16 cellular contexts compared by ENCODE assay signal in genomic region chrX:9825129-9825865, GRCh38. TPM values are rescaled to one million over a fixed set of nuclear protein-coding genes. Genes with fewer than 3 reads are reported as not detected.
"Had no signal": no experiment of that assay in that cellular context is flagged by ENCODE, and none has a peak within 500 bp of the region (broad histone marks: within the 10 kb centered on the region; RNA-seq: fewer than 3 reads in every experiment).

No MANE protein-coding gene starts in this region.

- ATAC-seq: naive thymus-derived CD8-positive, alpha-beta T cell; stimulated activated naive B cell treated with anti-CD40 and anti-IgM and Interleukin-4, amounts not matched to agents 10 μg/mL and 1 μg/mL and 100 μg/mL, for 72 hours had no signal

- H3K4me1 Mint-ChIP-seq: naive thymus-derived CD8-positive, alpha-beta T cell; stimulated activated naive B cell treated with anti-CD40 and anti-IgM and Interleukin-4, amounts not matched to agents 10 μg/mL and 1 μg/mL and 100 μg/mL, for 72 hours had no signal

- H3K4me1 ChIP-seq: left ventricle myocardium inferior had no signal

- H3K4me3 Mint-ChIP-seq: activated naive CD8-positive, alpha-beta T cell; naive thymus-derived CD8-positive, alpha-beta T cell; stimulated activated naive B cell treated with anti-CD40 and anti-IgM and Interleukin-4, amounts not matched to agents 10 μg/mL and 1 μg/mL and 100 μg/mL, for 72 hours; T-helper 1 cell treated with Interleukin-12 subunit alpha and Interleukin-12 subunit beta and Interleukin-4 antibody, amounts not matched to agents 30 μg/mL and 1 μg/mL, for 36 hours had no signal

- H3K27ac Mint-ChIP-seq: activated naive CD8-positive, alpha-beta T cell; naive thymus-derived CD8-positive, alpha-beta T cell; stimulated activated naive B cell treated with anti-CD40 and anti-IgM and Interleukin-4, amounts not matched to agents 10 μg/mL and 1 μg/mL and 100 μg/mL, for 72 hours; T-helper 1 cell treated with Interleukin-12 subunit alpha and Interleukin-12 subunit beta and Interleukin-4 antibody, amounts not matched to agents 30 μg/mL and 1 μg/mL, for 36 hours had no signal

- FAIRE-seq: colon, frontal cortex had no signal

- DNase-seq: activated CD4-positive, alpha-beta T cell treated with anti-CD3 and anti-CD28 coated beads for 1 hour; activated CD4-positive, alpha-beta T cell treated with anti-CD3 and anti-CD28 coated beads, Interleukin-2, amount 50 U/mL, for 48 hours; amniotic stem cell; caudate nucleus; dorsolateral prefrontal cortex; head of caudate nucleus; left ventricle myocardium inferior; naive thymus-derived CD8-positive, alpha-beta T cell; stimulated activated naive B cell treated with anti-CD40 and anti-IgM and Interleukin-4, amounts not matched to agents 10 μg/mL and 1 μg/mL and 100 μg/mL, for 72 hours had no signal

- H3K36me3 ChIP-seq: left ventricle myocardium inferior, thoracic aorta had no signal

- H3K27ac ChIP-seq: dorsolateral prefrontal cortex, epithelial cell of prostate, left ventricle myocardium inferior, thoracic aorta had no signal

- H3K4me3 ChIP-seq: dorsolateral prefrontal cortex, left ventricle myocardium inferior, thoracic aorta had no signal

- H3K27me3 Mint-ChIP-seq: activated naive CD8-positive, alpha-beta T cell had no signal

- H3K36me3 Mint-ChIP-seq: activated naive CD8-positive, alpha-beta T cell; naive thymus-derived CD8-positive, alpha-beta T cell; stimulated activated naive B cell treated with anti-CD40 and anti-IgM and Interleukin-4, amounts not matched to agents 10 μg/mL and 1 μg/mL and 100 μg/mL, for 72 hours had no signal

- H3K9me3 ChIP-seq: left ventricle myocardium inferior, thoracic aorta had no signal

- H3K9me3 Mint-ChIP-seq: stimulated activated naive B cell treated with anti-CD40 and anti-IgM and Interleukin-4, amounts not matched to agents 10 μg/mL and 1 μg/mL and 100 μg/mL, for 72 hours; T-helper 1 cell treated with Interleukin-12 subunit alpha and Interleukin-12 subunit beta and Interleukin-4 antibody, amounts not matched to agents 30 μg/mL and 1 μg/mL, for 36 hours had no signal

RNA-seq across cellular contexts. Expression of gene SHROOM2, which starts 39.1 kb away (rescaled TPM):
- total RNA-seq: naive thymus-derived CD8-positive, alpha-beta T cell had no signal
- polyA plus RNA-seq: naive thymus-derived CD8-positive, alpha-beta T cell had no signal

RNA-seq across cellular contexts. Expression of gene GPR143, which starts 59.6 kb away (rescaled TPM):
- total RNA-seq: fibroblast of lung; left ventricle myocardium inferior; naive thymus-derived CD8-positive, alpha-beta T cell had no signal
- polyA plus RNA-seq: naive thymus-derived CD8-positive, alpha-beta T cell had no signal
